In the genomic region with DNA sequence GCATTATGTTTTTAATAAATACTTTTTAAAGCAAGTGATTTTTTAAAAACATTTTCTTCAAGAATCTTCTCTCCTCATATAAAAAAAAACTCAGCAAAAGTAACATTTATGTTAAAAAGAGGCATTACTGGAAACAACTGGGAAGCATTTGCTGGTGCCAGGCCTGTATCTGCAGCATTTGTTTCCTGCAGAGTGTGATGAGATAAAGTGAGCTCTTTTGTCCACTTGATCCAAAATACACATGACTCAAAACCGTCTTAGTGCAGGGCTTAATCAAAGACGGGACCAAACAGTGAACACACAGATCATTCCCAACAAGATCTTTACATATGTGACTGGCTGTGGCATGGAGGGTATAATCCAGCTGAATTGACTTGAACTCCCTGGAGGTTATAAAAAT, we compare ENCODE assay signal across 19 cellular contexts. TPM values are rescaled to one million over a fixed set of nuclear protein-coding genes. Genes with fewer than 3 reads are reported as not detected.
DNase-seq lines count a peak whose midpoint lies in the region; ATAC-seq, FAIRE-seq and TF ChIP-seq lines count a peak whose summit lies in the region.
"Had no signal": no experiment of that assay in that cellular context is flagged by ENCODE, and none has a peak within 500 bp of the region (broad histone marks: within the 10 kb centered on the region; RNA-seq: fewer than 3 reads in every experiment).

No MANE protein-coding gene starts in this region.

- no peak for DNase-seq in A549 (ENCODE audit: low read depth in 1 of 2, low spot score in 1 of 2)
- no peak for DNase-seq in HCT116 (ENCODE audit: low read depth, low spot score)
- DNase-seq in mesenchymal stem cell: peak; percentile 35
- DNase-seq in NCI-H2029 (lab: John Stamatoyannopoulos, UW): no peak
- no peak for DNase-seq in foreskin keratinocyte
- DNase-seq: C1 segment of cervical spinal cord; CD8-positive, alpha-beta memory T cell; DMS79 treated with DMSO at 0.1 percent for 48 hours; MV-4-11; NCI-H1694 treated with DMSO at 0.1 percent for 48 hours; NCI-H2107; NCI-H345; NCI-H524 treated with DMSO at 0.1 percent for 48 hours had no signal

- ATAC-seq in A549 (no peak), HCT116 (no peak), HG02973 (IDR thresholded peaks at IDR 0.05; ENCODE audit: unreplicated experiment) (no peak), foreskin keratinocyte (no peak)
- ATAC-seq: K562 had no signal

- H3K4ac ChIP-seq in mesenchymal stem cell (ENCODE audit: low read depth in 1 of 2, low read length in 2 of 2): no peak overlapping the region

- no peaks in the 10 kb centered on the region for H3K79me1 ChIP-seq in mesenchymal stem cell (replicated peaks; ENCODE audit: low read length, poor library complexity, severe bottlenecking)

- intact Hi-C loops in HCT116 (cut with micrococcal nuclease): no loop called here

- FAIRE-seq in A549 (lab: Jason Lieb, UNC): no peak
- FAIRE-seq: D721Med, K562 had no signal

- H3K4me2 ChIP-seq in A549 (peak overlapping the region; percentile 66), HCT116 (ENCODE audit: low read length) (peak overlapping the region; percentile 26), mesenchymal stem cell (ENCODE audit: low read length, poor library complexity, severe bottlenecking) (no peak overlapping the region)

- no peak overlapping the region for H4K8ac ChIP-seq in mesenchymal stem cell (ENCODE audit: low read length)

- peaks cover 15% of the 10 kb centered on the region; the same call in 2 of the 3 replicates for H3K4me1 ChIP-seq in A549
- H3K4me1 ChIP-seq in HCT116 (ENCODE audit: control insufficient read depth in 1 of 2, insufficient read depth in 2 of 2, low read length in 2 of 2): peaks cover 3 to 7% of the 10 kb centered on the region in 2 experiments; a peak in 2 of 4 replicates
- H3K4me1 ChIP-seq in mesenchymal stem cell (ENCODE audit: control insufficient read depth, insufficient read depth, low read depth, low read length): peaks cover 2% of the 10 kb centered on the region
- no peaks in the 10 kb centered on the region for H3K4me1 ChIP-seq in foreskin keratinocyte
- H3K4me1 ChIP-seq: HAP-1 had no signal

- H2AK5ac ChIP-seq in mesenchymal stem cell (ENCODE audit: low read length, severe bottlenecking): no peak overlapping the region

- no peak for TF ChIP-seq CTCF in A549 (IDR thresholded peaks at IDR 0.05)
- TF ChIP-seq CTCF in HCT116 (IDR thresholded peaks at IDR 0.05 in 2 of 3, conservative IDR thresholded peaks at IDR 0.05 in 1 of 3; ENCODE audit: borderline replicate concordance in 1 of 3, insufficient read depth in 1 of 3, low read depth in 2 of 3, low read length in 2 of 3): no peak
- no peak for TF ChIP-seq CTCF in VCaP (conservative IDR thresholded peaks at IDR 0.05)
- no peak for TF ChIP-seq CTCF in foreskin keratinocyte (conservative IDR thresholded peaks at IDR 0.05)

- WGBS in A549 (ENCODE audit: missing lambda C conversion rate): 4% methylated on average over 2 of the region's 2 CpGs
- WGBS in mesenchymal stem cell: no CpG with 5 or more reads among the region's 2 CpGs

- H3K36me3 ChIP-seq in HCT116 (ENCODE audit: control insufficient read depth in 1 of 2, insufficient read depth in 2 of 2, low read length in 2 of 2) (no peaks in the 10 kb centered on the region), mesenchymal stem cell (ENCODE audit: control insufficient read depth in 1 of 2, insufficient read depth in 2 of 2, low read depth in 1 of 2, low read length in 2 of 2) (no peaks in the 10 kb centered on the region)
- H3K36me3 ChIP-seq: HAP-1 had no signal

- CTCF ChIA-PET in A549 (lab: Yijun Ruan, JAX) (no interaction called here), HCT116 (lab: Charles Lee) (no interaction called here)

- no peak for TF ChIP-seq EP300 in A549 (IDR thresholded peaks at IDR 0.05)

- H4K20me1 ChIP-seq in HCT116 (ENCODE audit: insufficient read depth): no peaks in the 10 kb centered on the region

- no peaks in the 10 kb centered on the region for H3K9me2 ChIP-seq in HCT116 (ENCODE audit: insufficient read depth)

- H2BK5ac ChIP-seq in mesenchymal stem cell (ENCODE audit: low read depth, low read length, poor library complexity, severe bottlenecking): no peak overlapping the region

- no peak overlapping the region for H3K4me3 ChIP-seq in A549
- no peak overlapping the region for H3K4me3 ChIP-seq in HCT116 (replicated peaks in 1 of 2; ENCODE audit: low read depth in 1 of 2, low read length in 2 of 2)
- no peak overlapping the region for H3K4me3 ChIP-seq in mesenchymal stem cell (ENCODE audit: insufficient read depth in 1 of 2, low read depth in 1 of 2, low read length in 2 of 2)
- H3K4me3 ChIP-seq: HAP-1, K562 had no signal

- H3K18ac ChIP-seq in mesenchymal stem cell (ENCODE audit: low read depth in 1 of 2, low read length in 2 of 2): no peak overlapping the region

- no peaks in the 10 kb centered on the region for H3K27me3 ChIP-seq in HCT116 (ENCODE audit: insufficient read depth, low read length)
- H3K27me3 ChIP-seq in mesenchymal stem cell (ENCODE audit: control insufficient read depth in 1 of 2, insufficient read depth in 1 of 2, low read length in 2 of 2): no peaks in the 10 kb centered on the region
- no peaks in the 10 kb centered on the region for H3K27me3 ChIP-seq in foreskin keratinocyte

- TF ChIP-seq POLR2A in A549 (IDR thresholded peaks at IDR 0.05; ENCODE audit: low read length) (no peak), HCT116 (IDR thresholded peaks at IDR 0.05; ENCODE audit: borderline replicate concordance, extremely low read depth, insufficient read depth, insufficient read length) (no peak)

- H2BK12ac ChIP-seq in mesenchymal stem cell (ENCODE audit: low read length in 2 of 2): no peak overlapping the region

- H3K27ac ChIP-seq in A549 (peak overlapping the region in 1 of 2 experiments; percentile 35; a peak in 1 of 6 replicates), HCT116 (ENCODE audit: low read depth, low read length) (no peak overlapping the region), VCaP (peak overlapping the region; percentile 57), mesenchymal stem cell (ENCODE audit: low read length, poor library complexity, severe bottlenecking) (no peak overlapping the region), foreskin keratinocyte (no peak overlapping the region)

- POLR2A ChIA-PET in A549 (lab: Yijun Ruan, JAX) (no interaction called here), HCT116 (lab: Charles Lee) (no interaction called here)

- H3K9me3 ChIP-seq in A549 (no peaks in the 10 kb centered on the region), HCT116 (ENCODE audit: control insufficient read depth in 1 of 2, insufficient read depth in 1 of 2, low read depth in 1 of 2, low read length in 2 of 2) (no peaks in the 10 kb centered on the region), mesenchymal stem cell (ENCODE audit: control insufficient read depth, low read length) (no peaks in the 10 kb centered on the region)
- H3K9me3 ChIP-seq: HAP-1 had no signal

- no peak overlapping the region for H3K23ac ChIP-seq in mesenchymal stem cell (ENCODE audit: low read length in 2 of 2)

- no TSS peak for BruUV-seq in HCT116 (replicated peaks; lab: Mats Ljungman, UMichigan)

- no peak overlapping the region for H2BK15ac ChIP-seq in mesenchymal stem cell (ENCODE audit: low read depth, poor library complexity, severe bottlenecking)

- no peaks in the 10 kb centered on the region for H3K79me2 ChIP-seq in HCT116 (ENCODE audit: insufficient read depth, low read length)

- TF ChIP-seq RAD21 in A549 (conservative IDR thresholded peaks at IDR 0.05 in 1 of 2, IDR thresholded peaks at IDR 0.05 in 1 of 2): no peak
- no peak for TF ChIP-seq RAD21 in HCT116 (IDR thresholded peaks at IDR 0.05; ENCODE audit: low read depth)

- H2AFZ ChIP-seq in HCT116 (ENCODE audit: low read depth, low read length, poor library complexity, severe bottlenecking): peak overlapping the region; percentile 71
- H2AFZ ChIP-seq in mesenchymal stem cell (ENCODE audit: low read depth, low read length): no peak overlapping the region

- H3K14ac ChIP-seq in mesenchymal stem cell (ENCODE audit: low read length in 2 of 2): no peak overlapping the region

- H3K9ac ChIP-seq in HCT116 (ENCODE audit: low read length): no peak overlapping the region
- H3K9ac ChIP-seq in mesenchymal stem cell (ENCODE audit: low read length): no peak overlapping the region

- H4K91ac ChIP-seq in mesenchymal stem cell (ENCODE audit: low read length): no peak overlapping the region

- H2BK120ac ChIP-seq in mesenchymal stem cell (ENCODE audit: low read depth, low read length): no peak overlapping the region

- RAD21 ChIA-PET in HCT116 (lab: Charles Lee; ENCODE audit: low non-redundant PET in 1 of 2, low total read pairs in 2 of 2, uncharacterized antibody in 2 of 2, unreplicated experiment in 2 of 2): no interaction called here

TF ChIP-seq in A549, 52 proteins besides CTCF, POLR2A, EP300 and RAD21 (continues in another document):
- TF ChIP-seq HOXA7 (CRISPR knock-in tag; IDR thresholded peaks at IDR 0.05) (no peak), ZFP36 (IDR thresholded peaks at IDR 0.05; ENCODE audit: borderline replicate concordance, partially characterized antibody) (no peak), FOSB (CRISPR knock-in tag; IDR thresholded peaks at IDR 0.05) (no peak), KDM5A (IDR thresholded peaks at IDR 0.05) (no peak)

TF ChIP-seq in HCT116, 20 proteins besides CTCF, POLR2A, EP300 and RAD21 (continues in another document):
- TF ChIP-seq SP1 (IDR thresholded peaks at IDR 0.05; ENCODE audit: low read depth) (no peak), TCF7L2 (IDR thresholded peaks at IDR 0.05; ENCODE audit: borderline replicate concordance, extremely low read depth, insufficient read depth, insufficient read length) (no peak), EGR1 (IDR thresholded peaks at IDR 0.05; ENCODE audit: low read depth) (no peak)

RNA-seq across cellular contexts. Expression of gene RIPPLY2, which starts 28.3 kb away (rescaled TPM):
- polyA plus RNA-seq in A549 (2011; rRNA removed) (0.16 and 0.27 TPM in 2 replicates), A549 (2017; fragmentation: RNase III; extraction: RNeasy Plus Mini Kit Qiagen cat#74134 plus additional on column Dnase treatment) (0.78 to 1.5 TPM (median 0.89 TPM) in 3 replicates), foreskin keratinocyte (1.5 and 2.2 TPM in 2 replicates)
- polyA plus RNA-seq in A549 (2012; cell fraction: cytosol; rRNA removed): 0.40 and 0.45 TPM in 2 replicates
- polyA plus RNA-seq in A549 (2012; cell fraction: nucleus; rRNA removed): 0.25 and 0.55 TPM in 2 replicates
- polyA minus RNA-seq in A549 (2011; rRNA and poly(A)+ RNA removed): not detected in 2 replicates
- total RNA-seq in HCT116 (2021; ENCODE audit: unreplicated experiment) (not detected), foreskin keratinocyte (0.65 and 1.8 TPM in 2 replicates)
- not detected in 2 replicates for polyA plus RNA-seq in HCT116 (2012)
- polyA plus RNA-seq in mesenchymal stem cell (2013, experiment 1 of 2): not detected
- not detected for polyA plus RNA-seq in mesenchymal stem cell (2013, experiment 2 of 2)
- total RNA-seq: CD8-positive, alpha-beta memory T cell; G401; K562 had no signal
- polyA plus RNA-seq: CD8-positive, alpha-beta memory T cell; K562 had no signal

RNA-seq across cellular contexts. Expression of gene CYB5R4, which starts 34.7 kb away (rescaled TPM):
- polyA plus RNA-seq in A549 (2011; rRNA removed) (14.9 and 25.5 TPM in 2 replicates), A549 (2017; fragmentation: RNase III; extraction: RNeasy Plus Mini Kit Qiagen cat#74134 plus additional on column Dnase treatment) (16.3 to 21.3 TPM (median 18.6 TPM) in 3 replicates), foreskin keratinocyte (7.5 and 13.4 TPM in 2 replicates)
- polyA plus RNA-seq in A549 (2012; cell fraction: cytosol; rRNA removed): 3.3 and 4.8 TPM in 2 replicates
- polyA plus RNA-seq in A549 (2012; cell fraction: nucleus; rRNA removed): 1.2 and 1.5 TPM in 2 replicates
- polyA minus RNA-seq in A549 (2011; rRNA and poly(A)+ RNA removed): 3.7 and 3.8 TPM in 2 replicates
- total RNA-seq in HCT116 (2021; ENCODE audit: unreplicated experiment) (24.0 TPM), foreskin keratinocyte (20.1 and 25.7 TPM in 2 replicates)
- polyA plus RNA-seq in HCT116 (2012): 5.0 and 8.5 TPM in 2 replicates
- 9.5 TPM for polyA plus RNA-seq in mesenchymal stem cell (2013, experiment 1 of 2)
- 8.4 TPM for polyA plus RNA-seq in mesenchymal stem cell (2013, experiment 2 of 2)
